Comparison of ENCODE assay signal across 8 cellular contexts in the genomic region with DNA sequence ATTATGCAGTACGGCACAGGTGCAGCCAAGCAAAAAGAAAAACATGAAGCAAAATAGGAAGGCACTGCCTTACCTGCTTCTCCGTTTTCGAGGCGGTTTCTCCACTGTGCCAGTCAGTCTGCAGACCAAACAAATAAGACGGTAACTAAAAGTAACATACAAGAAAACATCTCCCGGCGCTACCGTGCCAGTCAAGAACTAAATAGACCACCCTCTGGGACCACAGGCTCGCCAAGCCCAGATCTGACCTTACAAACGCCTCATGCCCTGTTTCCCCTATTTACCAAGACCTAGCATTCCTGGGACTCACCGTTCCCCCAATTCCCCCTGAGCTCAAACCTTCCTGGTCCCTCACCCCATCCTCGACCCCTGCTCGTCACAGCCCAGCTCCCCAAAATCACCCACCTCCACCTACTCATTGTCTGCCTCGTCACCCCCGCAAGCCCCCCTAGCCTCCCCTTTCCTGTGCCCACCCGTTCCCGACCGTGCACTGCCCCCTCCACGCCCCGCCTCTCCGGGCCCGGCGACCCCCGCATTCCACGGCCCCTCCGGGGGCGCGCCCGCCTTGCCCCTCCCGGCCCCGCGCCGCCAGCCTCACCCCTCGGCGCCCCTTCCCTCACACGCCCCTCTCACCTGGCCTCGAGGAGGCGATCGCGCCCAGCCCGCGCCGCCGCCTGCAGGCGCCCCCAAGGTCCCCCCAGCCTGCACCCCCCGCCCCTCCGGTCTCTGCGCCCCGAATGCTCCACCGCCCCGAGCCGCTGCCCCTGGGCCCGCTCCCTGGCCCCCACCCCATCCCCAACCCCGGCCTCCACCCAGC. TPM values are rescaled to one million over a fixed set of nuclear protein-coding genes. Genes with fewer than 3 reads are reported as not detected.
A peak's percentile ranks its signal among the peaks of the same experiment; 100 is the strongest.
DNase-seq lines count a peak whose midpoint lies in the region; ATAC-seq, FAIRE-seq and TF ChIP-seq lines count a peak whose summit lies in the region.

No MANE protein-coding gene starts in this region.

- no peaks in the 10 kb centered on the region for H4K20me1 ChIP-seq in BLaER1
- H4K20me1 ChIP-seq in HepG2 (ENCODE audit: insufficient read depth, low read length): no peaks in the 10 kb centered on the region

- intact Hi-C loops in HepG2 (cut with micrococcal nuclease; ENCODE audit: unreplicated experiment): loop anchor here (1.0 to 10.0 kb wide), 3 partner anchors 201 to 368 kb away; a partner anchor contains a TSS

- CTCF ChIA-PET in HepG2 (lab: Yijun Ruan, JAX; ENCODE audit: low intra/inter-chr PET ratio, low total read pairs): interaction anchor here (1.2 kb wide), 1 partner anchor 371 kb away, joined by 3 read pairs; no protein-coding TSS in a partner anchor

- peak overlapping the region; percentile 69 for H3K27ac ChIP-seq in BLaER1
- peak overlapping the region; percentile 56 for H3K27ac ChIP-seq in HepG2 (ENCODE audit: extremely low read length, insufficient read depth, low read length)
- H3K27ac ChIP-seq in suprapubic skin: peak overlapping the region; percentile 24

- BruUV-seq in HepG2 (replicated peaks; lab: Mats Ljungman, UMichigan): no TSS peak

- H3K36me3 ChIP-seq in BLaER1 (peaks cover 21% of the 10 kb centered on the region), HepG2 (replicated peaks in 1 of 2; ENCODE audit: control insufficient read depth in 1 of 2, insufficient read depth in 2 of 2, low read length in 2 of 2) (no peaks in the 10 kb centered on the region), suprapubic skin (no peaks in the 10 kb centered on the region)

- TF ChIP-seq POLR2A in HepG2 (IDR thresholded peaks at IDR 0.05; ENCODE audit: insufficient read depth in 1 of 2, low read depth in 2 of 2, low read length in 2 of 2) (no peak), suprapubic skin (IDR thresholded peaks at IDR 0.05) (no peak)

- peak; percentile 30 for ATAC-seq in GM19452 (IDR thresholded peaks at IDR 0.05; ENCODE audit: unreplicated experiment)
- ATAC-seq in HepG2: no peak

- 9% methylated on average over 31 of the region's 54 CpGs for WGBS in HepG2 (ENCODE audit: low lambda C conversion rate)
- WGBS in suprapubic skin: 4% methylated on average over 28 of the region's 54 CpGs

- peak overlapping the region; percentile 72 for H3K4me2 ChIP-seq in BLaER1
- H3K4me2 ChIP-seq in HepG2 (ENCODE audit: low read depth, low read length): peak overlapping the region; percentile 86

- POLR2A ChIA-PET in HepG2 (lab: Yijun Ruan, JAX): interaction anchor here (0.6 to 1.1 kb wide), 4 partner anchors 8 to 201 kb away, joined by 3 to 4 read pairs (median 3); a partner anchor contains a TSS

- FAIRE-seq in HepG2 (lab: Jason Lieb, UNC): no peak

- peaks cover 33% of the 10 kb centered on the region for H3K4me1 ChIP-seq in BLaER1
- H3K4me1 ChIP-seq in HepG2 (ENCODE audit: insufficient read depth, low read length): peaks cover 20% of the 10 kb centered on the region
- H3K4me1 ChIP-seq in suprapubic skin: peaks cover 22% of the 10 kb centered on the region

- in situ Hi-C loops in astrocyte of the cerebellum (cut with HindIII; ENCODE audit: low sequenced_read_pairs): no loop called here
- in situ Hi-C loops in HepG2 (cut with HindIII; ENCODE audit: extremely low pct_ligation_motif_present, low pct_unique_long_range_greater_than_20kb): no loop called here

- peak; percentile 26 for DNase-seq in NCI-H2171 treated with DMSO at 0.1 percent for 48 hours (lab: John Stamatoyannopoulos, UW)
- DNase-seq in astrocyte of the cerebellum (ENCODE audit: low read depth): no peak
- DNase-seq in HepG2 (ENCODE audit: low spot score): no peak
- peak in 1 of 2 donors; percentile 65 for DNase-seq in suprapubic skin (ENCODE audit: low spot score in 2 of 2)
- no peak for DNase-seq in foreskin melanocyte
- DNase-seq in NCI-H446 treated with DMSO at 0.1 percent for 48 hours (lab: John Stamatoyannopoulos, UW): no peak

- H3K9ac ChIP-seq in BLaER1 (peak overlapping the region; percentile 79), HepG2 (ENCODE audit: insufficient read depth, low read depth, low read length) (peak overlapping the region; percentile 73)

- H3K4me3 ChIP-seq in BLaER1 (peak overlapping the region; percentile 75), astrocyte of the cerebellum (ENCODE audit: low read depth, low read length) (peak overlapping the region; percentile 60), HepG2 (replicated peaks in 1 of 3; ENCODE audit: insufficient read depth in 1 of 3, low read depth in 2 of 3, low read length in 3 of 3) (peak overlapping the region; percentile 55 to 82 (median 71)), suprapubic skin (peak overlapping the region; percentile 96)

- no peak overlapping the region for H2AFZ ChIP-seq in HepG2 (ENCODE audit: low read length)

- no peak for TF ChIP-seq EP300 in HepG2 (IDR thresholded peaks at IDR 0.05; ENCODE audit: low read depth in 2 of 2, low read length in 2 of 2)
- TF ChIP-seq EP300 in HepG2 (CRISPR knock-in tag; IDR thresholded peaks at IDR 0.05; ENCODE audit: borderline replicate concordance): no peak
- no peak for TF ChIP-seq EP300 in suprapubic skin (IDR thresholded peaks at IDR 0.05)

- H3K9me3 ChIP-seq in BLaER1 (no peaks in the 10 kb centered on the region), HepG2 (ENCODE audit: low read length) (no peaks in the 10 kb centered on the region), suprapubic skin (no peaks in the 10 kb centered on the region)

- no peaks in the 10 kb centered on the region for H3K27me3 ChIP-seq in BLaER1
- no peaks in the 10 kb centered on the region; a peak in 1 of 5 replicates for H3K27me3 ChIP-seq in HepG2 (ENCODE audit: control insufficient read depth in 1 of 2, insufficient read depth in 2 of 2, low read length in 2 of 2)
- H3K27me3 ChIP-seq in suprapubic skin: no peaks in the 10 kb centered on the region

- no peak for TF ChIP-seq RAD21 in HepG2 (CRISPR knock-in tag; IDR thresholded peaks at IDR 0.05)

- TF ChIP-seq CTCF in astrocyte of the cerebellum (IDR thresholded peaks at IDR 0.05; ENCODE audit: low read depth, low read length, missing control alignments) (no peak), HepG2 (CRISPR knock-in tag; IDR thresholded peaks at IDR 0.05) (no peak), suprapubic skin (IDR thresholded peaks at IDR 0.05) (no peak)

- peaks cover 7% of the 10 kb centered on the region for H3K79me2 ChIP-seq in HepG2 (ENCODE audit: insufficient read depth, low read length)

RNA-seq across cellular contexts. Expression of a gene that starts 0.6 kb away (rescaled TPM):
- total RNA-seq in HepG2 (2016; rRNA removed; fragmentation: Illumina TruSeq; extraction: Trizol): 8.4 and 10.3 TPM in 2 replicates
- 6.0 and 8.4 TPM in 2 replicates for total RNA-seq in HepG2 (2016; cell fraction: cytosol; rRNA removed; fragmentation: Illumina TruSeq; extraction: Trizol; ENCODE audit: low read depth)
- total RNA-seq in HepG2 (2016; cell fraction: insoluble cytoplasmic fraction; rRNA removed; fragmentation: Illumina TruSeq; extraction: Trizol): 8.4 and 11.2 TPM in 2 replicates
- 4.3 and 6.5 TPM in 2 replicates for total RNA-seq in HepG2 (2016; cell fraction: membrane; rRNA removed; fragmentation: Illumina TruSeq; extraction: Trizol)
- 16.6 and 21.4 TPM in 2 replicates for total RNA-seq in HepG2 (2016; cell fraction: nucleus; rRNA removed; fragmentation: Illumina TruSeq; extraction: Trizol)
- 3.7 and 4.4 TPM in 2 replicates for polyA plus RNA-seq in HepG2 (2011; rRNA removed)
- polyA plus RNA-seq in HepG2 (2011; cell fraction: cytosol; rRNA removed): 1.3 and 2.6 TPM in 2 replicates
- 4.0 and 8.1 TPM in 2 replicates for polyA plus RNA-seq in HepG2 (2011; cell fraction: nucleus; rRNA removed)
- polyA plus RNA-seq in HepG2 (2012): 1.4 and 2.2 TPM in 2 replicates
- 1.3 and 2.0 TPM in 2 replicates for polyA plus RNA-seq in HepG2 (2016; cell fraction: cytosol; fragmentation: Illumina TruSeq; extraction: Trizol; ENCODE audit: low read depth)
- 3.3 and 3.4 TPM in 2 replicates for polyA plus RNA-seq in HepG2 (2016; cell fraction: insoluble cytoplasmic fraction; fragmentation: Illumina TruSeq; extraction: Trizol; ENCODE audit: low read depth)
- polyA plus RNA-seq in HepG2 (2016; cell fraction: membrane; fragmentation: Illumina TruSeq; extraction: Trizol; ENCODE audit: low read depth): 1.2 and 1.3 TPM in 2 replicates
- 9.9 and 11.1 TPM in 2 replicates for polyA plus RNA-seq in HepG2 (2016; cell fraction: nucleus; fragmentation: Illumina TruSeq; extraction: Trizol; ENCODE audit: insufficient read depth, low read depth)
- 6.7 and 25.4 TPM in 2 replicates for polyA minus RNA-seq in HepG2 (2011; rRNA and poly(A)+ RNA removed; ENCODE audit: low replicate concordance)
- polyA minus RNA-seq in HepG2 (2011; cell fraction: cytosol; rRNA and poly(A)+ RNA removed): 2.2 and 5.9 TPM in 2 replicates
- polyA minus RNA-seq in HepG2 (2011; cell fraction: nucleus; rRNA and poly(A)+ RNA removed): 18.9 and 20.3 TPM in 2 replicates
- 10 to 100 TPM in 2 of 4 donors, 1 to 10 TPM in 2; 5.9 to 38.1 (median 10.2) TPM for total RNA-seq in suprapubic skin

RNA-seq across cellular contexts. Expression of a gene that starts 46.8 kb away (rescaled TPM):
- total RNA-seq in HepG2 (2016; rRNA removed; fragmentation: Illumina TruSeq; extraction: Trizol) (20.9 and 32.7 TPM in 2 replicates), suprapubic skin (10 to 100 TPM; 26.8 to 36.8 (median 29.6) TPM)
- 7.3 and 8.8 TPM in 2 replicates for total RNA-seq in HepG2 (2016; cell fraction: cytosol; rRNA removed; fragmentation: Illumina TruSeq; extraction: Trizol; ENCODE audit: low read depth)
- 22.6 and 28.4 TPM in 2 replicates for total RNA-seq in HepG2 (2016; cell fraction: insoluble cytoplasmic fraction; rRNA removed; fragmentation: Illumina TruSeq; extraction: Trizol)
- total RNA-seq in HepG2 (2016; cell fraction: membrane; rRNA removed; fragmentation: Illumina TruSeq; extraction: Trizol): 17.5 and 19.3 TPM in 2 replicates
- total RNA-seq in HepG2 (2016; cell fraction: nucleus; rRNA removed; fragmentation: Illumina TruSeq; extraction: Trizol): 12.4 and 13.3 TPM in 2 replicates
- 13.0 and 18.5 TPM in 2 replicates for polyA plus RNA-seq in HepG2 (2011; rRNA removed)
- polyA plus RNA-seq in HepG2 (2011; cell fraction: cytosol; rRNA removed): 9.8 and 15.8 TPM in 2 replicates
- polyA plus RNA-seq in HepG2 (2011; cell fraction: nucleus; rRNA removed): 3.2 and 4.7 TPM in 2 replicates
- 16.8 and 24.2 TPM in 2 replicates for polyA plus RNA-seq in HepG2 (2012)
- 8.3 and 8.4 TPM in 2 replicates for polyA plus RNA-seq in HepG2 (2016; cell fraction: cytosol; fragmentation: Illumina TruSeq; extraction: Trizol; ENCODE audit: low read depth)
- 44.1 and 50.4 TPM in 2 replicates for polyA plus RNA-seq in HepG2 (2016; cell fraction: insoluble cytoplasmic fraction; fragmentation: Illumina TruSeq; extraction: Trizol; ENCODE audit: low read depth)
- 14.4 and 17.7 TPM in 2 replicates for polyA plus RNA-seq in HepG2 (2016; cell fraction: membrane; fragmentation: Illumina TruSeq; extraction: Trizol; ENCODE audit: low read depth)
- polyA plus RNA-seq in HepG2 (2016; cell fraction: nucleus; fragmentation: Illumina TruSeq; extraction: Trizol; ENCODE audit: insufficient read depth, low read depth): 18.5 and 19.5 TPM in 2 replicates
- 9.8 and 19.2 TPM in 2 replicates for polyA minus RNA-seq in HepG2 (2011; rRNA and poly(A)+ RNA removed; ENCODE audit: low replicate concordance)
- polyA minus RNA-seq in HepG2 (2011; cell fraction: cytosol; rRNA and poly(A)+ RNA removed): 15.6 and 16.9 TPM in 2 replicates
- 10.2 and 11.8 TPM in 2 replicates for polyA minus RNA-seq in HepG2 (2011; cell fraction: nucleus; rRNA and poly(A)+ RNA removed)

RNA-seq across cellular contexts. Expression of a gene that starts 57.6 kb away (rescaled TPM):
- total RNA-seq in HepG2 (2016; rRNA removed; fragmentation: Illumina TruSeq; extraction: Trizol) (90.0 and 103 TPM in 2 replicates), suprapubic skin (10 to 100 TPM; 11.4 to 14.6 (median 13.3) TPM)
- total RNA-seq in HepG2 (2016; cell fraction: cytosol; rRNA removed; fragmentation: Illumina TruSeq; extraction: Trizol; ENCODE audit: low read depth): 53.4 and 72.5 TPM in 2 replicates
- total RNA-seq in HepG2 (2016; cell fraction: insoluble cytoplasmic fraction; rRNA removed; fragmentation: Illumina TruSeq; extraction: Trizol): 93.4 and 96.8 TPM in 2 replicates
- total RNA-seq in HepG2 (2016; cell fraction: membrane; rRNA removed; fragmentation: Illumina TruSeq; extraction: Trizol): 85.0 and 123 TPM in 2 replicates
- 41.3 and 42.3 TPM in 2 replicates for total RNA-seq in HepG2 (2016; cell fraction: nucleus; rRNA removed; fragmentation: Illumina TruSeq; extraction: Trizol)
- polyA plus RNA-seq in HepG2 (2011; rRNA removed): 61.1 and 75.5 TPM in 2 replicates
- polyA plus RNA-seq in HepG2 (2011; cell fraction: cytosol; rRNA removed): 64.3 and 75.5 TPM in 2 replicates
- 34.1 and 38.7 TPM in 2 replicates for polyA plus RNA-seq in HepG2 (2011; cell fraction: nucleus; rRNA removed)
- polyA plus RNA-seq in HepG2 (2012): 49.1 and 54.5 TPM in 2 replicates
- 46.9 and 76.5 TPM in 2 replicates for polyA plus RNA-seq in HepG2 (2016; cell fraction: cytosol; fragmentation: Illumina TruSeq; extraction: Trizol; ENCODE audit: low read depth)
- 89.7 and 90.2 TPM in 2 replicates for polyA plus RNA-seq in HepG2 (2016; cell fraction: insoluble cytoplasmic fraction; fragmentation: Illumina TruSeq; extraction: Trizol; ENCODE audit: low read depth)
- polyA plus RNA-seq in HepG2 (2016; cell fraction: membrane; fragmentation: Illumina TruSeq; extraction: Trizol; ENCODE audit: low read depth): 64.9 and 87.8 TPM in 2 replicates
- polyA plus RNA-seq in HepG2 (2016; cell fraction: nucleus; fragmentation: Illumina TruSeq; extraction: Trizol; ENCODE audit: insufficient read depth, low read depth): 63.0 and 63.2 TPM in 2 replicates
- polyA minus RNA-seq in HepG2 (2011; rRNA and poly(A)+ RNA removed; ENCODE audit: low replicate concordance): 38.7 and 63.4 TPM in 2 replicates
- polyA minus RNA-seq in HepG2 (2011; cell fraction: cytosol; rRNA and poly(A)+ RNA removed): 18.4 and 19.4 TPM in 2 replicates
- 12.0 and 14.9 TPM in 2 replicates for polyA minus RNA-seq in HepG2 (2011; cell fraction: nucleus; rRNA and poly(A)+ RNA removed)
